Comparison of ENCODE assay signal across 20 cellular contexts in genomic region chr15:67957435-67958139, GRCh38.
"Had no signal": no experiment of that assay in that cellular context is flagged by ENCODE, and none has a peak within 500 bp of the region (broad histone marks: within the 10 kb centered on the region; RNA-seq: fewer than 3 reads in every experiment).

No MANE protein-coding gene starts in this region.

- DNase-seq: activated CD4-positive, alpha-beta memory T cell treated with anti-CD3 and anti-CD28 coated beads, Interleukin-2, amount 10 ng/mL, durations not matched to agents 7 days and 5 days; activated CD4-positive, alpha-beta T cell treated with anti-CD3 and anti-CD28 coated beads for 48 hours; activated CD4-positive, CD25-positive, alpha-beta regulatory T cell; activated CD8-positive, alpha-beta memory T cell treated with anti-CD3 and anti-CD28 coated beads, Interleukin-2, amount 10 ng/mL, durations not matched to agents 7 days and 5 days; activated naive CD4-positive, alpha-beta T cell treated with Interleukin-2 at 50 U/mL for 16 hours; activated naive CD8-positive, alpha-beta T cell treated with anti-CD3 and anti-CD28 coated beads, Interleukin-2, amount 10 ng/mL, durations not matched to agents 7 days and 5 days; amygdala; body of pancreas; gastrocnemius medialis; head of caudate nucleus; kidney glomerular epithelial cell; mesendoderm; naive thymus-derived CD8-positive, alpha-beta T cell; pancreas; sigmoid colon; spleen; stimulated activated naive B cell treated with anti-CD40 and anti-IgM and Interleukin-4, amounts not matched to agents 10 μg/mL and 1 μg/mL and 100 μg/mL, for 72 hours; T-helper 9 cell had no signal

- ATAC-seq: activated CD8-positive, alpha-beta memory T cell treated with anti-CD3 and anti-CD28 coated beads, Interleukin-2, amount 10 ng/mL, durations not matched to agents 7 days and 5 days; body of pancreas; naive thymus-derived CD8-positive, alpha-beta T cell; pancreas; stimulated activated naive B cell treated with anti-CD40 and anti-IgM and Interleukin-4, amounts not matched to agents 10 μg/mL and 1 μg/mL and 100 μg/mL, for 72 hours had no signal

- H3K4me3 ChIP-seq: body of pancreas, gastrocnemius medialis, pancreas, sigmoid colon, spleen, thoracic aorta had no signal

- H3K36me3 ChIP-seq: gastrocnemius medialis, pancreas, sigmoid colon, spleen, thoracic aorta had no signal

- H3K27me3 ChIP-seq: body of pancreas, gastrocnemius medialis, pancreas, sigmoid colon, spleen had no signal

- H3K9me3 ChIP-seq: body of pancreas, gastrocnemius medialis, pancreas, sigmoid colon, spleen, thoracic aorta had no signal

- H3K27ac ChIP-seq: body of pancreas, epithelial cell of prostate, pancreas, spleen, thoracic aorta had no signal

- H3K4me1 ChIP-seq: gastrocnemius medialis had no signal
